Comparison of ENCODE assay signal across 1 cellular context in the genomic region with DNA sequence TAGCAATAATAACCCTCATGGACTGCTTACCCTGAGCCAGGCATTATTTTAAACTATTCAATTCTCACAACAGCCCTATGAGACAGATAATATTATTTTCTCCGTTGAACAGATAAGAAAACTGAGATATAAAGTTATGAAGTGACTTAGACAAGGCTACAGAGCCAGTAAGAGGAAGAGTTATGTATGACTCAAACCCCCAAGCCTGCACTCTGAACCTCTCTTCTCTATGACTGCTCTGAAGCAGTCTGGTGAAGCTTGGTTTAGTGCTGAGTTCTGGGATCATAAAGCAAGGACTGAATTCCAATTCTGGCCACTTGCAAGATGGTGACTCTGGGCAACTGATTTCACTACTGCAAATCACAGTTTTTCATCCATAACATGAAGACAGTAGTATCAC.
TF ChIP-seq lines count a peak whose summit lies in the region.

No MANE protein-coding gene starts in this region.

TF ChIP-seq in endothelial cell of umbilical vein, 7 proteins besides CTCF, POLR2A, EP300 and RAD21:
- TF ChIP-seq FOS (IDR thresholded peaks at IDR 0.05; ENCODE audit: borderline replicate concordance, insufficient read depth, low read length) (peak; percentile 55), GATA2 (IDR thresholded peaks at IDR 0.05; ENCODE audit: insufficient read depth, insufficient read length, low read depth, low read length) (no peak)
